ENCODE assay signal across 18 cellular contexts in the genomic region with DNA sequence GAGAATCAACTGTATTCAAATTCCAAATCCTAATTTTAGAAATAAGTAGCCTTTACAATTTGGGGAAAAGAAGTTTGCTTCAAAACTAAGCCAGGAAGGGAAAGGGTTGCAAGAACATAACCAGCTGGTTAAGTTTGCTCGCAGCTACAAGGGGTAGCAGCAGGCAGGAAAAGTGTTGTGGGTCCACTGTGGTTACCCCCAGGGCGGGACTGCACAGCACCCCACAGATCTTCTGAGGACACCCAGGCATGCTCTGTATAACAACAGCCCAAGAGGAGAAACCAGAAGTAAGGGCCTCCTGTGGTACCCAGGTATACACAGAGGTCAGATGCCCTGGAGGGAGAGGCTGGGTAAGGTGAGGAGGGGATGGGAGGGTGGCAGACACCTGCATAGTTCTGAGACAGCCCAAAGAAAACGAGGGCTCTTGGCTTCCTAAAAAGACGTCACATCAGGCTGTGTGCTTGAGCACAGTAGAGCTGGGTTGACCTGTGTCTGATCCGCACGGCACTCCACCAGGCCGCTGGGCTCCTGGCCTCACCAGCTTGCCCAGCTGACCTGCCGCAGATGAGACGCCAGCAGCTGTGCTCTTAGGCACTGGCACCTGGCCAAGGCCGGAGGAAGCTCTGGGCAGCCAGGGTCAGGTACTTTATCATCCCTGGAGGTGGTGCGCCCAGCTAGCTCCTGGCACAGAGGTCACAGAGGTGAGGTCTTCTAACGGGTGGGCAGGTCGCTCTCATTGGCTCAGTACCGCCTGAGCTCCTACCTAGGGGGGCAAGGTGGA.
"Had no signal": no experiment of that assay in that cellular context is flagged by ENCODE, and none has a peak within 500 bp of the region (broad histone marks: within the 10 kb centered on the region; RNA-seq: fewer than 3 reads in every experiment).

No MANE protein-coding gene starts in this region.

- DNase-seq: activated CD4-positive, alpha-beta T cell treated with anti-CD3 and anti-CD28 coated beads, Interleukin-2, amount 50 U/mL, for 48 hours; activated T-cell treated with anti-CD3 and anti-CD28 coated beads, Interleukin-2, amount 50 U/mL, for 24 hours; caudate nucleus; heart left ventricle; mesendoderm; nucleus accumbens; retina; stimulated activated CD4-positive, alpha-beta T cell treated with anti-CD3 and anti-CD28 coated beads, Interleukin-2, amount 100 ng/mL, for 24 hours; stimulated activated naive CD4-positive, alpha-beta T cell treated with Interleukin-2 at 50 U/mL for 16 hours; transverse colon; uterus had no signal

- H3K4me1 ChIP-seq: uterus had no signal

- H3K4me3 ChIP-seq: body of pancreas, coronary artery, gastroesophageal sphincter, heart left ventricle, transverse colon, uterus had no signal

- H3K27me3 ChIP-seq: body of pancreas, heart left ventricle, transverse colon, uterus had no signal

- H3K27ac ChIP-seq: body of pancreas, coronary artery, gastroesophageal sphincter, heart left ventricle, transverse colon, uterus had no signal

- H3K9me3 ChIP-seq: body of pancreas, gastroesophageal sphincter, heart left ventricle, transverse colon, uterus had no signal

- H3K4me3 Mint-ChIP-seq: activated naive CD4-positive, alpha-beta T cell treated with anti-CD3 and anti-CD28 coated beads, Interleukin-2, amount 50 U/mL, for 24 hours; activated T-cell treated with anti-CD3 and anti-CD28 coated beads, Interleukin-2, amount 50 U/mL, for 24 hours; nephron; T-helper 2 cell treated with Interferon-gamma antibody and Interleukin-4, amounts not matched to agents 5 μg/mL and 100 μg/mL, for 36 hours had no signal

- ATAC-seq: body of pancreas, gastroesophageal sphincter, heart left ventricle had no signal

- H3K36me3 ChIP-seq: gastroesophageal sphincter, transverse colon, uterus had no signal

- H3K9me3 Mint-ChIP-seq: activated naive CD4-positive, alpha-beta T cell treated with anti-CD3 and anti-CD28 coated beads, Interleukin-2, amount 50 U/mL, for 24 hours; activated T-cell treated with anti-CD3 and anti-CD28 coated beads, Interleukin-2, amount 50 U/mL, for 24 hours; activated T-helper 2 cell treated with anti-CD3 and anti-CD28 coated beads, Interferon-gamma antibody, Interleukin-2, Interleukin-4, amounts not matched to agents 10 μg/mL and 5 μg/mL and 100 μg/mL, durations not matched to agents 14 hours and 24 hours and 36 hours; nephron; T-helper 2 cell treated with Interferon-gamma antibody and Interleukin-4, amounts not matched to agents 5 μg/mL and 100 μg/mL, for 36 hours had no signal

- H3K27ac Mint-ChIP-seq: activated naive CD4-positive, alpha-beta T cell treated with anti-CD3 and anti-CD28 coated beads, Interleukin-2, amount 50 U/mL, for 24 hours; activated T-cell treated with anti-CD3 and anti-CD28 coated beads, Interleukin-2, amount 50 U/mL, for 24 hours; activated T-helper 2 cell treated with anti-CD3 and anti-CD28 coated beads, Interferon-gamma antibody, Interleukin-2, Interleukin-4, amounts not matched to agents 10 μg/mL and 5 μg/mL and 100 μg/mL, durations not matched to agents 14 hours and 24 hours and 36 hours; nephron; T-helper 2 cell treated with Interferon-gamma antibody and Interleukin-4, amounts not matched to agents 5 μg/mL and 100 μg/mL, for 36 hours had no signal

- H3K36me3 Mint-ChIP-seq: activated naive CD4-positive, alpha-beta T cell treated with anti-CD3 and anti-CD28 coated beads, Interleukin-2, amount 50 U/mL, for 24 hours had no signal

- H3K4me1 Mint-ChIP-seq: activated naive CD4-positive, alpha-beta T cell treated with anti-CD3 and anti-CD28 coated beads, Interleukin-2, amount 50 U/mL, for 24 hours had no signal
